In genomic region chr10:18501610-18502009, GRCh38 we compare ENCODE assay signal across 13 cellular contexts.
A peak's percentile ranks its signal among the peaks of the same experiment; 100 is the strongest.
DNase-seq lines count a peak whose midpoint lies in the region; ATAC-seq and TF ChIP-seq lines count a peak whose summit lies in the region.
"Had no signal": no experiment of that assay in that cellular context is flagged by ENCODE, and none has a peak within 500 bp of the region (broad histone marks: within the 10 kb centered on the region; RNA-seq: fewer than 3 reads in every experiment).

No MANE protein-coding gene starts in this region.

- peak overlapping the region in 6 of 8 donors; percentile 52 to 72 (median 64) for H3K4me3 Mint-ChIP-seq in CD4-positive, alpha-beta memory T cell
- peak overlapping the region; percentile 43 for H3K4me3 Mint-ChIP-seq in central memory CD8-positive, alpha-beta T cell

- H3K36me3 ChIP-seq in CD4-positive, alpha-beta memory T cell (ENCODE audit: insufficient read depth, low read length): no peaks in the 10 kb centered on the region
- no peaks in the 10 kb centered on the region for H3K36me3 ChIP-seq in Karpas-422 (ENCODE audit: insufficient read depth, low read length)
- no peaks in the 10 kb centered on the region for H3K36me3 ChIP-seq in upper lobe of left lung
- H3K36me3 ChIP-seq: right atrium auricular region had no signal

- H3K27me3 ChIP-seq in CD4-positive, alpha-beta memory T cell (ENCODE audit: insufficient read depth, low read length): no peaks in the 10 kb centered on the region
- no peaks in the 10 kb centered on the region for H3K27me3 ChIP-seq in Karpas-422 (ENCODE audit: low read length)
- no peaks in the 10 kb centered on the region for H3K27me3 ChIP-seq in upper lobe of left lung
- H3K27me3 ChIP-seq: cardiac muscle cell, right atrium auricular region had no signal

- H4K20me1 ChIP-seq in Karpas-422 (ENCODE audit: insufficient read depth, low read depth, low read length): no peaks in the 10 kb centered on the region

- TF ChIP-seq POLR2A in upper lobe of left lung (IDR thresholded peaks at IDR 0.05): no peak

- no peak overlapping the region for H3K4me3 ChIP-seq in CD4-positive, alpha-beta memory T cell (ENCODE audit: low read length in 2 of 2)
- H3K4me3 ChIP-seq in Karpas-422 (ENCODE audit: low read length): peak overlapping the region; percentile 37; the same call in 1 of the 2 replicates
- H3K4me3 ChIP-seq in upper lobe of left lung: no peak overlapping the region
- H3K4me3 ChIP-seq: cardiac muscle cell, right atrium auricular region had no signal

- no peaks in the 10 kb centered on the region for H3K9me3 ChIP-seq in CD4-positive, alpha-beta memory T cell (ENCODE audit: control insufficient read depth in 1 of 2, low read length in 2 of 2)
- H3K9me3 ChIP-seq in Karpas-422 (ENCODE audit: low read length) (no peaks in the 10 kb centered on the region), upper lobe of left lung (no peaks in the 10 kb centered on the region)
- H3K9me3 ChIP-seq: right atrium auricular region had no signal

- 77 to 78% methylated on average over 6 of the region's 6 CpGs for WGBS in upper lobe of left lung, 2 donors

- no peaks in the 10 kb centered on the region for H3K4me1 ChIP-seq in CD4-positive, alpha-beta memory T cell (ENCODE audit: insufficient read depth, low read length)
- H3K4me1 ChIP-seq in Karpas-422 (ENCODE audit: low read length) (no peaks in the 10 kb centered on the region), upper lobe of left lung (no peaks in the 10 kb centered on the region)

- H3K36me3 Mint-ChIP-seq in CD4-positive, alpha-beta memory T cell: no peaks in the 10 kb centered on the region
- H3K36me3 Mint-ChIP-seq in central memory CD8-positive, alpha-beta T cell (ENCODE audit: insufficient read depth): no peaks in the 10 kb centered on the region

- peaks cover 0 to 6% (median 0%) of the 10 kb centered on the region in 4 donors for H3K4me1 Mint-ChIP-seq in CD4-positive, alpha-beta memory T cell
- no peaks in the 10 kb centered on the region for H3K4me1 Mint-ChIP-seq in central memory CD8-positive, alpha-beta T cell

- POLR2A ChIA-PET in CD4-positive, alpha-beta memory T cell (lab: Charles Lee; ENCODE audit: partially characterized antibody): no interaction called here

- no peak overlapping the region for H3K9ac ChIP-seq in Karpas-422 (ENCODE audit: low read length)

- peak overlapping the region in 3 of 7 donors; percentile 55 to 64 (median 58) for H3K27ac Mint-ChIP-seq in CD4-positive, alpha-beta memory T cell
- H3K27ac Mint-ChIP-seq in central memory CD8-positive, alpha-beta T cell (ENCODE audit: low read depth): no peak overlapping the region

- CTCF ChIA-PET in CD4-positive, alpha-beta memory T cell (lab: Charles Lee; ENCODE audit: partially characterized antibody): no interaction called here

- H3K27ac ChIP-seq in CD4-positive, alpha-beta memory T cell (ENCODE audit: low read depth, low read length): no peak overlapping the region
- H3K27ac ChIP-seq in Karpas-422 (ENCODE audit: low read length): no peak overlapping the region
- H3K27ac ChIP-seq in upper lobe of left lung: no peak overlapping the region
- H3K27ac ChIP-seq: cardiac muscle cell, right atrium auricular region had no signal

- no peak for TF ChIP-seq EP300 in upper lobe of left lung (IDR thresholded peaks at IDR 0.05)

- intact Hi-C loops in CD4-positive, alpha-beta memory T cell (cut with micrococcal nuclease): no loop called here

- peaks cover 0 to 3% (median 0%) of the 10 kb centered on the region in 8 donors for H3K9me3 Mint-ChIP-seq in CD4-positive, alpha-beta memory T cell
- H3K9me3 Mint-ChIP-seq in central memory CD8-positive, alpha-beta T cell: no peaks in the 10 kb centered on the region

- no peak for TF ChIP-seq CTCF in upper lobe of left lung (IDR thresholded peaks at IDR 0.05)

- no peaks in the 10 kb centered on the region for H3K9me2 ChIP-seq in Karpas-422 (replicated peaks; ENCODE audit: insufficient read depth, low read length)

- H3K79me2 ChIP-seq in Karpas-422 (ENCODE audit: low read length): no peaks in the 10 kb centered on the region

- H2AFZ ChIP-seq in Karpas-422 (ENCODE audit: low read length): no peak overlapping the region

- DNase-seq in CD4-positive, alpha-beta memory T cell: no peak
- DNase-seq in Karpas-422: no peak
- no peak for DNase-seq in central memory CD8-positive, alpha-beta T cell (ENCODE audit: low spot score in 2 of 2)
- DNase-seq in effector CD4-positive, alpha-beta T cell: no peak
- no peak for DNase-seq in NCI-H2081 treated with DMSO at 0.1 percent for 48 hours (lab: John Stamatoyannopoulos, UW)
- no peak for DNase-seq in hepatic stellate cell (ENCODE audit: low spot score)
- no peak for DNase-seq in upper lobe of left lung
- DNase-seq: left cardiac atrium, NCI-H1694 treated with DMSO at 0.1 percent for 48 hours, NCI-H510A treated with DMSO at 0.1 percent for 48 hours had no signal

- peak; percentile 24 for ATAC-seq in GM19452 (IDR thresholded peaks at IDR 0.05; ENCODE audit: unreplicated experiment)
- no peak for ATAC-seq in central memory CD8-positive, alpha-beta T cell (replicated peaks; ENCODE audit: extremely low read depth, poor library complexity, severe bottlenecking)
- no peak for ATAC-seq in upper lobe of left lung (ENCODE audit: low FRiP score in 2 of 2)

- H3K4me2 ChIP-seq in Karpas-422 (ENCODE audit: low read depth, low read length, poor library complexity, severe bottlenecking): peak overlapping the region; percentile 27

- H3K27me3 Mint-ChIP-seq in CD4-positive, alpha-beta memory T cell: peaks cover 6 to 13% of the 10 kb centered on the region in 2 donors
- peaks cover 24% of the 10 kb centered on the region for H3K27me3 Mint-ChIP-seq in central memory CD8-positive, alpha-beta T cell
